ENCODE assay signal across 29 cellular contexts in the genomic region with DNA sequence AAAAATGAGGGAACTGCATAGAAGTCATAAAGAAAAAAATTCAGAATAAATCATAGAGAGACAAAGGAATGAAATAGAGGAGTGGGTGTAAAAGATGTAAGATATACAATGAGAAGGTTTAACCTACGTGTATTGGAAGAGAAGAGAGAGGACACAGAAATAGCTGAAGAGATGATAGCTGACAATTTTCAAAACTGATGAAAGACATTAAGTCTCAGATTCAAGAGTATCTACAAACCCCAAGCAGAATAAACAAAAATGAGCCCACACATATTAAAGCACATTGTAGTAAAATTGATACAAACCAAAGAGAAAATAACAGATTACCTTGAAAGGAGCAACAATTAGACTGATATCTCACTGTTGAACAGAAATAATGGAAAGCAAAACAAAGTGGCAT.
"Had no signal": no experiment of that assay in that cellular context is flagged by ENCODE, and none has a peak within 500 bp of the region (broad histone marks: within the 10 kb centered on the region; RNA-seq: fewer than 3 reads in every experiment).

No MANE protein-coding gene starts in this region.

- H3K4me1 ChIP-seq: stomach, suprapubic skin, testis, thyroid gland, tibial nerve, transverse colon, upper lobe of left lung, upper lobe of right lung, uterus, vagina had no signal

- H3K4me1 Mint-ChIP-seq: stimulated activated effector memory CD8-positive, alpha-beta T cell treated with anti-CD3 and anti-CD28 coated beads, Interleukin-12 subunit alpha, Interleukin-12 subunit beta, amount 100 ng/mL, for 72 hours had no signal

- H3K27ac ChIP-seq: stomach, suprapubic skin, testis, thoracic aorta, thyroid gland, tibial artery, tibial nerve, transverse colon, upper lobe of left lung, upper lobe of right lung, uterus, vagina had no signal

- H3K36me3 Mint-ChIP-seq: stimulated activated effector memory CD8-positive, alpha-beta T cell treated with anti-CD3 and anti-CD28 coated beads, Interleukin-12 subunit alpha, Interleukin-12 subunit beta, amount 100 ng/mL, for 72 hours; stimulated activated memory B cell treated with anti-CD40 and anti-IgM and Interleukin-4, amounts not matched to agents 10 μg/mL and 1 μg/mL and 100 μg/mL, for 72 hours; stimulated activated naive B cell treated with anti-CD40 and anti-IgM and Interleukin-4, amounts not matched to agents 10 μg/mL and 1 μg/mL and 100 μg/mL, for 72 hours; type B pancreatic cell had no signal

- H3K36me3 ChIP-seq: stomach, suprapubic skin, thoracic aorta, thyroid gland, tibial artery, tibial nerve, transverse colon, upper lobe of left lung, upper lobe of right lung, uterus, vagina had no signal

- H3K9me3 ChIP-seq: stomach, suprapubic skin, testis, thoracic aorta, thyroid gland, tibial artery, tibial nerve, transverse colon, upper lobe of left lung, upper lobe of right lung, uterus, vagina had no signal

- DNase-seq: stimulated activated CD4-positive, alpha-beta T cell treated with anti-CD3 and anti-CD28 coated beads, Interleukin-2, amount 100 ng/mL, for 48 hours; stimulated activated CD4-positive, alpha-beta T cell treated with anti-CD3 and anti-CD28 coated beads, Interleukin-4, amount 100 ng/mL, for 1 hour; stimulated activated CD4-positive, alpha-beta T cell treated with anti-CD3 and anti-CD28 coated beads, Interleukin-4, amount 100 ng/mL, for 24 hours; stimulated activated CD4-positive, alpha-beta T cell treated with anti-CD3 and anti-CD28 coated beads, Interleukin-4, amount 100 ng/mL, for 4 hours; stimulated activated CD8-positive, alpha-beta memory T cell treated with anti-CD3 and anti-CD28 coated beads, Interleukin-4, amount 100 ng/mL, for 48 hours; stimulated activated naive B cell treated with anti-CD40 and anti-IgM and Interleukin-4, amounts not matched to agents 10 μg/mL and 1 μg/mL and 100 μg/mL, for 72 hours; stimulated activated naive CD4-positive, alpha-beta T cell; stimulated activated naive CD4-positive, alpha-beta T cell treated with Interleukin-2 at 50 U/mL for 16 hours; stimulated activated naive CD8-positive, alpha-beta T cell treated with anti-CD3 and anti-CD28 coated beads, Interleukin-15, amount 100 ng/mL, for 72 hours; stimulated activated naive CD8-positive, alpha-beta T cell treated with anti-CD3 and anti-CD28 coated beads, Interleukin-15, Interleukin-2, amounts not matched to agents 100 U/mL and 50 U/mL, for 24 hours; stomach; substantia nigra; testis; thyroid gland; tibial artery; transverse colon; trophoblast cell; upper lobe of left lung; upper lobe of right lung; uterus had no signal

- ATAC-seq: stimulated activated effector memory CD8-positive, alpha-beta T cell treated with anti-CD3 and anti-CD28 coated beads, Interleukin-12 subunit alpha, Interleukin-12 subunit beta, amount 100 ng/mL, for 72 hours; stimulated activated memory B cell treated with anti-CD40 and anti-IgM and Interleukin-4, amounts not matched to agents 10 μg/mL and 1 μg/mL and 100 μg/mL, for 72 hours; stimulated activated naive B cell treated with anti-CD40 and anti-IgM and Interleukin-4, amounts not matched to agents 10 μg/mL and 1 μg/mL and 100 μg/mL, for 72 hours; stimulated activated naive CD8-positive, alpha-beta T cell treated with anti-CD3 and anti-CD28 coated beads, Interleukin-15, amount 100 ng/mL, for 72 hours; stimulated activated naive CD8-positive, alpha-beta T cell treated with anti-CD3 and anti-CD28 coated beads, Interleukin-15, Interleukin-2, amounts not matched to agents 100 U/mL and 50 U/mL, for 24 hours; upper lobe of right lung had no signal

- H3K4me3 Mint-ChIP-seq: stimulated activated effector memory CD8-positive, alpha-beta T cell treated with anti-CD3 and anti-CD28 coated beads, Interleukin-12 subunit alpha, Interleukin-12 subunit beta, amount 100 ng/mL, for 72 hours; stimulated activated memory B cell treated with anti-CD40 and anti-IgM and Interleukin-4, amounts not matched to agents 10 μg/mL and 1 μg/mL and 100 μg/mL, for 72 hours; stimulated activated naive B cell treated with anti-CD40 and anti-IgM and Interleukin-4, amounts not matched to agents 10 μg/mL and 1 μg/mL and 100 μg/mL, for 72 hours; stimulated activated naive CD8-positive, alpha-beta T cell treated with anti-CD3 and anti-CD28 coated beads, Interleukin-15, amount 100 ng/mL, for 72 hours; stimulated activated naive CD8-positive, alpha-beta T cell treated with anti-CD3 and anti-CD28 coated beads, Interleukin-15, Interleukin-2, amounts not matched to agents 100 ng/mL and 50 ng/mL, for 24 hours; type B pancreatic cell had no signal

- H3K4me3 ChIP-seq: stomach, suprapubic skin, testis, thoracic aorta, thyroid gland, tibial artery, tibial nerve, transverse colon, upper lobe of left lung, upper lobe of right lung, uterus, vagina had no signal

- FAIRE-seq: urothelium cell line had no signal

- H3K9me3 Mint-ChIP-seq: stimulated activated effector memory CD8-positive, alpha-beta T cell treated with anti-CD3 and anti-CD28 coated beads, Interleukin-12 subunit alpha, Interleukin-12 subunit beta, amount 100 ng/mL, for 72 hours; stimulated activated memory B cell treated with anti-CD40 and anti-IgM and Interleukin-4, amounts not matched to agents 10 μg/mL and 1 μg/mL and 100 μg/mL, for 72 hours; stimulated activated naive B cell treated with anti-CD40 and anti-IgM and Interleukin-4, amounts not matched to agents 10 μg/mL and 1 μg/mL and 100 μg/mL, for 72 hours; stimulated activated naive CD8-positive, alpha-beta T cell treated with anti-CD3 and anti-CD28 coated beads, Interleukin-15, amount 100 ng/mL, for 72 hours; stimulated activated naive CD8-positive, alpha-beta T cell treated with anti-CD3 and anti-CD28 coated beads, Interleukin-15, Interleukin-2, amounts not matched to agents 100 ng/mL and 50 ng/mL, for 24 hours; type B pancreatic cell had no signal

- H3K27ac Mint-ChIP-seq: stimulated activated effector memory CD8-positive, alpha-beta T cell treated with anti-CD3 and anti-CD28 coated beads, Interleukin-12 subunit alpha, Interleukin-12 subunit beta, amount 100 ng/mL, for 72 hours; stimulated activated memory B cell treated with anti-CD40 and anti-IgM and Interleukin-4, amounts not matched to agents 10 μg/mL and 1 μg/mL and 100 μg/mL, for 72 hours; stimulated activated naive B cell treated with anti-CD40 and anti-IgM and Interleukin-4, amounts not matched to agents 10 μg/mL and 1 μg/mL and 100 μg/mL, for 72 hours; stimulated activated naive CD8-positive, alpha-beta T cell treated with anti-CD3 and anti-CD28 coated beads, Interleukin-15, Interleukin-2, amounts not matched to agents 100 ng/mL and 50 ng/mL, for 24 hours; type B pancreatic cell had no signal
